Comparison of ENCODE assay signal across 19 cellular contexts in genomic region chr5:135891804-135892203, GRCh38. TPM values are rescaled to one million over a fixed set of nuclear protein-coding genes. Genes with fewer than 3 reads are reported as not detected.
A peak's percentile ranks its signal among the peaks of the same experiment; 100 is the strongest.
DNase-seq lines count a peak whose midpoint lies in the region; ATAC-seq and TF ChIP-seq lines count a peak whose summit lies in the region.
"Had no signal": no experiment of that assay in that cellular context is flagged by ENCODE, and none has a peak within 500 bp of the region (broad histone marks: within the 10 kb centered on the region; RNA-seq: fewer than 3 reads in every experiment).

No MANE protein-coding gene starts in this region.

- H3K4me3 ChIP-seq in endodermal cell (ENCODE audit: low read length), result no peak overlapping the region
- H3K4me3 ChIP-seq: spleen had no signal

- TF ChIP-seq CTCF in endodermal cell (conservative IDR thresholded peaks at IDR 0.05), result peak; percentile 81
- peak; percentile 48 for TF ChIP-seq CTCF in progenitor cell of endocrine pancreas (IDR thresholded peaks at IDR 0.05; ENCODE audit: unreplicated experiment)

- no peaks in the 10 kb centered on the region for H3K36me3 ChIP-seq in endodermal cell (ENCODE audit: control insufficient read depth, insufficient read depth, low read length)
- H3K36me3 ChIP-seq: spleen had no signal

- H3K36me3 Mint-ChIP-seq in endodermal cell (ENCODE audit: low read depth) (no peaks in the 10 kb centered on the region), progenitor cell of endocrine pancreas (ENCODE audit: insufficient read depth) (no peaks in the 10 kb centered on the region)
- H3K36me3 Mint-ChIP-seq: naive thymus-derived CD4-positive, alpha-beta T cell had no signal

- peaks cover 11% of the 10 kb centered on the region for H3K4me1 Mint-ChIP-seq in endodermal cell
- peaks cover 4% of the 10 kb centered on the region for H3K4me1 Mint-ChIP-seq in progenitor cell of endocrine pancreas (ENCODE audit: low read depth)

- H3K4me3 Mint-ChIP-seq in endodermal cell (no peak overlapping the region), progenitor cell of endocrine pancreas (ENCODE audit: low read depth) (no peak overlapping the region)
- H3K4me3 Mint-ChIP-seq: naive thymus-derived CD4-positive, alpha-beta T cell had no signal

- H3K4me1 ChIP-seq in endodermal cell (ENCODE audit: control insufficient read depth, insufficient read depth, low read length), result peaks cover 2% of the 10 kb centered on the region

- H3K27me3 ChIP-seq in endodermal cell (ENCODE audit: control insufficient read depth, insufficient read depth, low read length, poor library complexity, severe bottlenecking), result no peaks in the 10 kb centered on the region

- H3K9me3 ChIP-seq in endodermal cell (ENCODE audit: control insufficient read depth, low read length), result no peaks in the 10 kb centered on the region
- H3K9me3 ChIP-seq: spleen had no signal

- H3K27me3 Mint-ChIP-seq in endodermal cell (ENCODE audit: insufficient read depth) (peaks cover 27% of the 10 kb centered on the region), progenitor cell of endocrine pancreas (peaks cover 61% of the 10 kb centered on the region)

- DNase-seq in NCI-H2171 treated with DMSO at 0.1 percent for 48 hours (lab: John Stamatoyannopoulos, UW), result peak; percentile 4
- DNase-seq in NCI-H2171 (lab: John Stamatoyannopoulos, UW), result no peak
- peak; percentile 33 for DNase-seq in NCI-H226
- peak; percentile 90 for DNase-seq in endodermal cell
- DNase-seq in progenitor cell of endocrine pancreas (ENCODE audit: low spot score, unreplicated experiment), result no peak
- no peak for DNase-seq in central memory CD4-positive, alpha-beta T cell
- DNase-seq in NCI-H748 treated with DMSO at 0.1 percent for 48 hours (lab: John Stamatoyannopoulos, UW), result no peak
- DNase-seq: activated CD4-positive, alpha-beta T cell treated with anti-CD3 and anti-CD28 coated beads, Interleukin-2, amount 50 U/mL, for 4 hours; activated gamma-delta T cell treated with Interleukin-2 at 50 U/mL for 16 hours; GF-D8; kidney glomerular epithelial cell; naive thymus-derived CD4-positive, alpha-beta T cell; NCI-H1092 treated with DMSO at 0.1 percent for 48 hours; NK-92 treated with Interleukin-12 subunit alpha and Interleukin-12 subunit beta, amount 100 ng/mL, for 24 hours; spleen; T-helper 1 cell had no signal

- H3K27ac Mint-ChIP-seq in endodermal cell (no peak overlapping the region), progenitor cell of endocrine pancreas (no peak overlapping the region)
- H3K27ac Mint-ChIP-seq: naive thymus-derived CD4-positive, alpha-beta T cell had no signal

- ATAC-seq in activated CD4-positive, CD25-positive, alpha-beta regulatory T cell treated with anti-CD3 and anti-CD28 coated beads, Interleukin-2, amount 50 U/mL, for 24 hours, result no peak
- ATAC-seq: naive thymus-derived CD4-positive, alpha-beta T cell had no signal

- no peak overlapping the region for H3K9ac ChIP-seq in endodermal cell (ENCODE audit: extremely low read depth, low read length, poor library complexity, severe bottlenecking)

- no peak overlapping the region for H3K27ac ChIP-seq in endodermal cell (ENCODE audit: low read depth, low read length)
- H3K27ac ChIP-seq: spleen had no signal

- H3K9me3 Mint-ChIP-seq in endodermal cell (no peaks in the 10 kb centered on the region), progenitor cell of endocrine pancreas (ENCODE audit: low read depth) (no peaks in the 10 kb centered on the region)
- H3K9me3 Mint-ChIP-seq: naive thymus-derived CD4-positive, alpha-beta T cell had no signal

RNA-seq across cellular contexts. Expression of gene IL9, which starts 3.8 kb away (rescaled TPM):
- total RNA-seq in endodermal cell (not detected), progenitor cell of endocrine pancreas (not detected in 2 replicates)
- polyA plus RNA-seq in endodermal cell (2013, experiment 1 of 2), result not detected
- not detected for polyA plus RNA-seq in endodermal cell (2013, experiment 2 of 2)
- total RNA-seq: HT-29, spleen, urinary bladder had no signal
- polyA plus RNA-seq: naive thymus-derived CD4-positive, alpha-beta T cell; spleen; urinary bladder had no signal

RNA-seq across cellular contexts. Expression of gene SLC25A48, which starts 57.3 kb away (rescaled TPM):
- total RNA-seq in endodermal cell (1 to 10 TPM; 2.5 to 5.9 TPM), progenitor cell of endocrine pancreas (0.34 and 0.69 TPM in 2 replicates)
- polyA plus RNA-seq in endodermal cell (2013, experiment 1 of 2), result 1.6 TPM
- polyA plus RNA-seq in endodermal cell (2013, experiment 2 of 2), result 0.79 TPM
- total RNA-seq: HT-29; naive thymus-derived CD4-positive, alpha-beta T cell had no signal
- polyA plus RNA-seq: naive thymus-derived CD4-positive, alpha-beta T cell had no signal

Comparison
In these comparisons a context has a peak if more than half of its experiments do, and no peak if none do; other contexts are left out.
1. DNase-seq: peak in NCI-H2171 treated with DMSO at 0.1 percent for 48 hours (single experiment), NCI-H226 (single experiment) and endodermal cell (single experiment); none in NCI-H2171 (single experiment), progenitor cell of endocrine pancreas (single experiment), central memory CD4-positive, alpha-beta T cell (single experiment) and NCI-H748 treated with DMSO at 0.1 percent for 48 hours (single experiment).